ENCODE assay signal across 18 cellular contexts in the genomic region with DNA sequence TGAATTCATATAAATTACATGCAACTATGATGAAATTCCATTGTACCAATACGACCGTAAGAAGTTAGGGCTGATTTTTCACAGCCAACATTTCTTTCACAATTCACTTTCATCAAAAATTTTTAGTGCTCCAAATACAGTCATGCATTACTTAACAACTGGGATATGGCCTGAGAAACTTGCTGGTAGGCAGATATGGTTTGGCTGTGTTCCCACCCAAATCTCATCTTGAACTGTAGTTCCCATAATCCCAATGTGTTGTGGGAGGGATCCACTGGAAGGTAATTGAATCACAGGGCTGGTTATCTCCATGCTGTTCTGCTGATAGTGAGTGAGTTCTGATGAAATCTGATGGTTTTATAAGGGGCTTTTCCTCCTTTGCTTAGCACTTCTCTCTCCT.
DNase-seq lines count a peak whose midpoint lies in the region; ATAC-seq and TF ChIP-seq lines count a peak whose summit lies in the region.
"Had no signal": no experiment of that assay in that cellular context is flagged by ENCODE, and none has a peak within 500 bp of the region (broad histone marks: within the 10 kb centered on the region; RNA-seq: fewer than 3 reads in every experiment).

No MANE protein-coding gene starts in this region.

- no peak overlapping the region for H3K23ac ChIP-seq in IMR-90 (ENCODE audit: low read depth, low read length)

- H3K27ac Mint-ChIP-seq in Calu3 (ENCODE audit: unreplicated experiment): peak overlapping the region; percentile 16
- H3K27ac Mint-ChIP-seq: B cell; CD4-positive, CD25-positive, alpha-beta regulatory T cell had no signal

- no peak overlapping the region for H3K4ac ChIP-seq in IMR-90 (ENCODE audit: low read depth, low read length)

- H3K27me3 Mint-ChIP-seq in Calu3 (ENCODE audit: unreplicated experiment): no peaks in the 10 kb centered on the region
- H3K27me3 Mint-ChIP-seq: B cell had no signal

- peaks cover 5% of the 10 kb centered on the region for H3K36me3 Mint-ChIP-seq in Calu3 (ENCODE audit: insufficient read depth, unreplicated experiment)

- no peak overlapping the region for H2BK120ac ChIP-seq in IMR-90 (ENCODE audit: low read depth, low read length)

- no peak overlapping the region for H2AK5ac ChIP-seq in IMR-90 (ENCODE audit: low read depth, low read length)

- no peak overlapping the region for H2AK9ac ChIP-seq in IMR-90 (replicated peaks; ENCODE audit: low read depth, low read length, poor library complexity)

- no peak overlapping the region for H3K18ac ChIP-seq in IMR-90 (ENCODE audit: low read depth, low read length)

- DNase-seq in Calu3 (no peak), IMR-90 (peak; percentile 33), choroid plexus epithelial cell (ENCODE audit: low read depth) (peak; percentile 36), lung (ENCODE audit: low spot score) (no peak), NCI-H1694 treated with DMSO at 0.1 percent for 48 hours (lab: John Stamatoyannopoulos, UW) (no peak), H7 (no peak)
- DNase-seq: ACHN; CD4-positive, CD25-positive, alpha-beta regulatory T cell; DMS79; GM23248; KBM-7; NCI-H1436; NCI-H2029 treated with DMSO at 0.1 percent for 48 hours; NCI-H510A; NCI-H774 had no signal

- H3K36me3 ChIP-seq in IMR-90 (ENCODE audit: control insufficient read depth, insufficient read depth, low read length) (peaks cover 4% of the 10 kb centered on the region), lung (ENCODE audit: control insufficient read depth in 2 of 2, insufficient read depth in 2 of 2, low read length in 2 of 2) (peaks cover 0 to 3% of the 10 kb centered on the region in 2 donors), H7 (replicated peaks; ENCODE audit: control insufficient read depth, insufficient read depth, low read length) (no peaks in the 10 kb centered on the region)

- no peak overlapping the region for H4K91ac ChIP-seq in IMR-90 (ENCODE audit: insufficient read depth, low read depth, low read length)

- TF ChIP-seq CTCF in Calu3 (IDR thresholded peaks at IDR 0.05; ENCODE audit: unreplicated experiment): no peak
- no peak for TF ChIP-seq CTCF in IMR-90 (conservative IDR thresholded peaks at IDR 0.05; ENCODE audit: low read depth, low read length)
- TF ChIP-seq CTCF in choroid plexus epithelial cell (conservative IDR thresholded peaks at IDR 0.05; ENCODE audit: low read depth, low read length): no peak
- TF ChIP-seq CTCF in lung (IDR thresholded peaks at IDR 0.05; ENCODE audit: control extremely low read depth, extremely low read depth): no peak

- H2BK5ac ChIP-seq in IMR-90 (ENCODE audit: low read depth, low read length, poor library complexity, severe bottlenecking): no peak overlapping the region

- no peak for TF ChIP-seq RAD21 in IMR-90 (IDR thresholded peaks at IDR 0.05; ENCODE audit: low read length)

- H2BK15ac ChIP-seq in IMR-90 (ENCODE audit: low read depth, low read length): no peak overlapping the region

- H3K9ac ChIP-seq in IMR-90 (ENCODE audit: low read depth, low read length): no peak overlapping the region
- H3K9ac ChIP-seq: GM23248 had no signal

- H3K4me1 ChIP-seq in IMR-90 (ENCODE audit: control insufficient read depth, insufficient read depth, low read length) (no peaks in the 10 kb centered on the region), lung (ENCODE audit: control insufficient read depth in 2 of 2, insufficient read depth in 2 of 2, low read length in 2 of 2) (no peaks in the 10 kb centered on the region)

- H3K9me1 ChIP-seq in IMR-90 (ENCODE audit: insufficient read depth, low read length): 0 out of 2 replicates have a peak, but pooled peaks cover 3% of the 10 kb centered on the region

- no peak overlapping the region for H2AFZ ChIP-seq in IMR-90 (replicated peaks; ENCODE audit: low read length, poor library complexity)
- H2AFZ ChIP-seq: GM23248 had no signal

- POLR2A ChIA-PET in IMR-90 (lab: Charles Lee; ENCODE audit: unreplicated experiment): no interaction called here

- H3K4me1 Mint-ChIP-seq in Calu3 (ENCODE audit: low read depth, unreplicated experiment): no peaks in the 10 kb centered on the region
- H3K4me1 Mint-ChIP-seq: B cell had no signal

- H3K4me2 ChIP-seq in IMR-90 (ENCODE audit: low read depth, low read length): no peak overlapping the region

- H3K56ac ChIP-seq in IMR-90 (ENCODE audit: extremely low read depth, insufficient read depth, low read length): no peak overlapping the region

- H3K27ac ChIP-seq in IMR-90 (ENCODE audit: insufficient read depth, low read length) (no peak overlapping the region), lung (ENCODE audit: low read depth in 1 of 2, low read length in 1 of 2) (no peak overlapping the region)
- H3K27ac ChIP-seq: GM23248 had no signal

- dilution Hi-C loops in IMR-90 (cut with HindIII; ENCODE audit: low sequenced_read_pairs, unreplicated experiment): no loop called here

- ATAC-seq in IMR-90 (ENCODE audit: low read depth): no peak
- peak; percentile 41 for ATAC-seq in lung (ENCODE audit: insufficient read depth, low FRiP score)
- no peak for ATAC-seq in GM18505 (IDR thresholded peaks at IDR 0.05; ENCODE audit: unreplicated experiment)
- ATAC-seq: HCT116 had no signal

- H3K4me3 Mint-ChIP-seq in Calu3 (ENCODE audit: low read depth, unreplicated experiment): no peak overlapping the region
- H3K4me3 Mint-ChIP-seq: B cell; CD4-positive, CD25-positive, alpha-beta regulatory T cell had no signal

- BruUV-seq in Calu3 (replicated peaks; lab: Mats Ljungman, UMichigan): no TSS peak
- no TSS peak for BruUV-seq in IMR-90 (replicated peaks; lab: Mats Ljungman, UMichigan)

- H3K9me3 ChIP-seq in IMR-90 (ENCODE audit: control insufficient read depth, insufficient read depth, low read length) (peaks cover 3% of the 10 kb centered on the region), lung (ENCODE audit: control insufficient read depth in 2 of 2, insufficient read depth in 1 of 2, low read length in 1 of 2) (peaks cover 2 to 3% of the 10 kb centered on the region in 2 donors)

- in situ Hi-C loops in IMR-90 (cut with MboI; ENCODE audit: low sequenced_read_pairs): no loop called here

- peaks cover 5 to 6% of the 10 kb centered on the region in 2 experiments; a peak in 1 of 4 replicates for H3K79me1 ChIP-seq in IMR-90 (ENCODE audit: low read depth in 1 of 2, low read length in 2 of 2)

- H2BK20ac ChIP-seq in IMR-90 (ENCODE audit: low read depth, low read length): no peak overlapping the region

- CTCF ChIA-PET in Calu3 (lab: Charles Lee) (no interaction called here), IMR-90 (lab: Yijun Ruan, JAX) (no interaction called here)

- no peak overlapping the region for H4K5ac ChIP-seq in IMR-90 (ENCODE audit: low read depth, low read length)

- no peak overlapping the region for H3K4me3 ChIP-seq in IMR-90 (ENCODE audit: insufficient read depth, low read depth, low read length)
- no peak overlapping the region for H3K4me3 ChIP-seq in choroid plexus epithelial cell (ENCODE audit: low read depth, low read length)
- H3K4me3 ChIP-seq in lung: no peak overlapping the region
- H3K4me3 ChIP-seq in H7 (ENCODE audit: insufficient read depth, low read depth, low read length): no peak overlapping the region
- H3K4me3 ChIP-seq: GM23248 had no signal

- intact Hi-C loops in Calu3 (cut with micrococcal nuclease; ENCODE audit: unreplicated experiment): no loop called here
- intact Hi-C loops in IMR-90 (cut with micrococcal nuclease): no loop called here

- no peaks in the 10 kb centered on the region for H4K20me1 ChIP-seq in IMR-90 (ENCODE audit: insufficient read depth, low read length)

- no peaks in the 10 kb centered on the region for H3K9me3 Mint-ChIP-seq in Calu3 (ENCODE audit: low read depth, unreplicated experiment)

- H3K27me3 ChIP-seq in IMR-90 (ENCODE audit: control insufficient read depth, insufficient read depth, low read length): no peaks in the 10 kb centered on the region
- H3K27me3 ChIP-seq in lung (ENCODE audit: control insufficient read depth, insufficient read depth): no peaks in the 10 kb centered on the region
- H3K27me3 ChIP-seq in H7 (ENCODE audit: control insufficient read depth, insufficient read depth, low read length): no peaks in the 10 kb centered on the region

- no CpG with 5 or more reads among the region's 2 CpGs for WGBS in IMR-90 (ENCODE audit: extremely low coverage in 2 of 2, insufficient read length in 1 of 2), 2 experiments
- 58 to 73% methylated on average over 2 of the region's 2 CpGs for WGBS in lung, 2 donors

- TF ChIP-seq POLR2A in IMR-90 (IDR thresholded peaks at IDR 0.05; ENCODE audit: low read depth, low read length) (no peak), GM18505 (IDR thresholded peaks at IDR 0.05; ENCODE audit: borderline replicate concordance, extremely low read depth, insufficient read depth, insufficient read length) (no peak)

- H3K14ac ChIP-seq in IMR-90 (replicated peaks; ENCODE audit: low read depth, low read length): no peak overlapping the region

- H4K8ac ChIP-seq in IMR-90 (ENCODE audit: low read depth in 2 of 2, low read length in 2 of 2): no peak overlapping the region

TF ChIP-seq in IMR-90, 13 proteins besides CTCF, POLR2A, EP300 and RAD21:
- TF ChIP-seq RCOR1 (IDR thresholded peaks at IDR 0.05; ENCODE audit: insufficient replicate concordance, low read length) (no peak), CEBPB (IDR thresholded peaks at IDR 0.05; ENCODE audit: low read depth, low read length) (no peak), MAZ (IDR thresholded peaks at IDR 0.05; ENCODE audit: borderline replicate concordance, low read depth, low read length) (no peak), CHD1 (IDR thresholded peaks at IDR 0.05; ENCODE audit: low read depth, low read length) (no peak), MXI1 (IDR thresholded peaks at IDR 0.05; ENCODE audit: borderline replicate concordance, low read depth, low read length) (no peak), MAFK (IDR thresholded peaks at IDR 0.05; ENCODE audit: low read depth, low read length) (no peak), SMC3 (IDR thresholded peaks at IDR 0.05; ENCODE audit: low read depth, low read length) (no peak), BHLHE40 (IDR thresholded peaks at IDR 0.05; ENCODE audit: low read depth, low read length) (no peak)
- TF ChIP-seq, protein P1, sequence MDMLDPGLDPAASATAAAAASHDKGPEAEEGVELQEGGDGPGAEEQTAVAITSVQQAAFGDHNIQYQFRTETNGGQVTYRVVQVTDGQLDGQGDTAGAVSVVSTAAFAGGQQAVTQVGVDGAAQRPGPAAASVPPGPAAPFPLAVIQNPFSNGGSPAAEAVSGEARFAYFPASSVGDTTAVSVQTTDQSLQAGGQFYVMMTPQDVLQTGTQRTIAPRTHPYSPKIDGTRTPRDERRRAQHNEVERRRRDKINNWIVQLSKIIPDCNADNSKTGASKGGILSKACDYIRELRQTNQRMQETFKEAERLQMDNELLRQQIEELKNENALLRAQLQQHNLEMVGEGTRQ (IDR thresholded peaks at IDR 0.05; ENCODE audit: low read depth, low read length): no peak

Comparison
In these comparisons a context has a peak if more than half of its experiments do, and no peak if none do; other contexts are left out.
1. DNase-seq: peak in IMR-90 (single experiment) and choroid plexus epithelial cell (single experiment); none in Calu3 (single experiment), lung (single experiment), NCI-H1694 treated with DMSO at 0.1 percent for 48 hours (single experiment) and H7 (single experiment).